8 cellular contexts compared by ENCODE assay signal in genomic region chr5:150789943-150790611, GRCh38. TPM values are rescaled to one million over a fixed set of nuclear protein-coding genes. Genes with fewer than 3 reads are reported as not detected.
A peak's percentile ranks its signal among the peaks of the same experiment; 100 is the strongest.
DNase-seq lines count a peak whose midpoint lies in the region; ATAC-seq and TF ChIP-seq lines count a peak whose summit lies in the region.

No MANE protein-coding gene starts in this region.

- H3K4me3 ChIP-seq in body of pancreas (no peak overlapping the region), right lobe of liver (no peak overlapping the region), OCI-LY7 (ENCODE audit: low read depth, low read length, poor library complexity, severe bottlenecking) (no peak overlapping the region)

- no peak overlapping the region for H2AFZ ChIP-seq in OCI-LY7 (ENCODE audit: low read length)

- H3K36me3 ChIP-seq in body of pancreas (replicated peaks in 1 of 2; ENCODE audit: insufficient read depth in 1 of 2, low read depth in 2 of 2), result no peaks in the 10 kb centered on the region
- H3K36me3 ChIP-seq in right lobe of liver, result no peaks in the 10 kb centered on the region
- H3K36me3 ChIP-seq in OCI-LY7 (ENCODE audit: insufficient read depth, low read length), result no peaks in the 10 kb centered on the region

- no TSS peak for BruUV-seq in OCI-LY7 (replicated peaks; lab: Mats Ljungman, UMichigan)

- intact Hi-C loops in body of pancreas (cut with DNase I), result no loop called here
- intact Hi-C loops in right lobe of liver (cut with DNase I), result no loop called here
- intact Hi-C loops in OCI-LY7 (cut with micrococcal nuclease; ENCODE audit: unreplicated experiment), result no loop called here

- H3K27me3 ChIP-seq in body of pancreas, result no peaks in the 10 kb centered on the region
- H3K27me3 ChIP-seq in right lobe of liver, result no peaks in the 10 kb centered on the region

- no peaks in the 10 kb centered on the region for H4K20me1 ChIP-seq in OCI-LY7 (ENCODE audit: insufficient read depth, low read length)

- no peak overlapping the region for H3K4me2 ChIP-seq in OCI-LY7 (ENCODE audit: low read length)

- no peak for TF ChIP-seq CTCF in body of pancreas (IDR thresholded peaks at IDR 0.05)
- no peak for TF ChIP-seq CTCF in right lobe of liver (IDR thresholded peaks at IDR 0.05)
- no peak for TF ChIP-seq CTCF in OCI-LY7 (conservative IDR thresholded peaks at IDR 0.05; ENCODE audit: low read length)

- POLR2A ChIA-PET in OCI-LY7 (lab: Charles Lee), result no interaction called here

- H3K9me3 ChIP-seq in body of pancreas (no peaks in the 10 kb centered on the region), right lobe of liver (no peaks in the 10 kb centered on the region), OCI-LY7 (ENCODE audit: low read length) (no peaks in the 10 kb centered on the region)

- peaks cover 13% of the 10 kb centered on the region for H3K4me1 ChIP-seq in body of pancreas
- H3K4me1 ChIP-seq in right lobe of liver, result no peaks in the 10 kb centered on the region
- H3K4me1 ChIP-seq in OCI-LY7 (ENCODE audit: insufficient read depth, low read length, poor library complexity, severe bottlenecking), result no peaks in the 10 kb centered on the region

- CTCF ChIA-PET in OCI-LY7 (lab: Charles Lee; ENCODE audit: unreplicated experiment), result no interaction called here

- 69 to 71% methylated on average over 7 of the region's 7 CpGs for WGBS in body of pancreas, 2 donors
- 52% methylated on average over 7 of the region's 7 CpGs for WGBS in right lobe of liver (ENCODE audit: insufficient coverage, low coverage, low lambda C conversion rate, missing lambda C conversion rate)

- H3K27ac ChIP-seq in body of pancreas (peak overlapping the region in 3 of 4 donors; percentile 13 to 57 (median 41)), right lobe of liver (peak overlapping the region in 1 of 3 donors; percentile 9), OCI-LY7 (ENCODE audit: low read depth, low read length, poor library complexity, severe bottlenecking) (no peak overlapping the region)

- peak; percentile 96 for ATAC-seq in GM19452 (IDR thresholded peaks at IDR 0.05; ENCODE audit: unreplicated experiment)
- ATAC-seq in HG03460 (IDR thresholded peaks at IDR 0.05; ENCODE audit: unreplicated experiment), result peak; percentile 92
- peak; percentile 69 for ATAC-seq in body of pancreas
- ATAC-seq in right lobe of liver, result peak; percentile 55 to 95 (median 78)

- no peaks in the 10 kb centered on the region for H3K9me2 ChIP-seq in OCI-LY7 (ENCODE audit: insufficient read depth, low read length)

- H3K79me2 ChIP-seq in OCI-LY7 (ENCODE audit: insufficient read depth, low read depth, low read length), result no peaks in the 10 kb centered on the region

- TF ChIP-seq POLR2A in body of pancreas (IDR thresholded peaks at IDR 0.05), result peak in 1 of 3 donors; percentile 10
- no peak for TF ChIP-seq POLR2A in right lobe of liver (IDR thresholded peaks at IDR 0.05)

- DNase-seq in AG20443 (ENCODE audit: low spot score) (peak; percentile 88), T1000 (lab: John Stamatoyannopoulos, UW) (peak; percentile 81), body of pancreas (peak in 3 of 4 donors; percentile 35 to 77 (median 40)), right lobe of liver (peak in 1 of 3 donors; percentile 28), OCI-LY7 (ENCODE audit: low spot score) (no peak)
- DNase-seq in stimulated activated CD8-positive, alpha-beta memory T cell treated with anti-CD3 and anti-CD28 coated beads, Interleukin-4, amount 100 ng/mL, for 48 hours, result peak; percentile 78

RNA-seq across cellular contexts. Expression of gene SMIM3, which starts 11.5 kb away (rescaled TPM):
- 10 to 100 TPM; 40.2 to 51.6 TPM for total RNA-seq in body of pancreas
- 1 to 10 TPM; 1.3 to 8.7 (median 3.6) TPM for total RNA-seq in right lobe of liver
- not detected in 2 replicates for total RNA-seq in OCI-LY7 (2014; rRNA removed; shearing (Covaris generic))
- not detected in 2 replicates for total RNA-seq in OCI-LY7 (2022)

RNA-seq across cellular contexts. Expression of gene DCTN4, which starts 31.3 kb away (rescaled TPM):
- total RNA-seq in body of pancreas (10 to 100 TPM; 30.6 to 49.4 TPM), right lobe of liver (10 to 100 TPM; 25.2 to 30.5 (median 27.6) TPM), OCI-LY7 (2022) (22.4 and 28.3 TPM in 2 replicates)
- 12.6 and 18.9 TPM in 2 replicates for total RNA-seq in OCI-LY7 (2014; rRNA removed; shearing (Covaris generic))

RNA-seq across cellular contexts. Expression of gene IRGM, which starts 56.2 kb away (rescaled TPM):
- not detected for total RNA-seq in body of pancreas
- total RNA-seq in right lobe of liver, result not detected
- total RNA-seq in OCI-LY7 (2014; rRNA removed; shearing (Covaris generic)), result not detected in 2 replicates
- total RNA-seq in OCI-LY7 (2022), result not detected in 2 replicates

Comparison
In these comparisons a context has a peak if more than half of its experiments do, and no peak if none do; other contexts are left out.
1. RNA of gene SMIM3, which starts 11.5 kb away (total RNA-seq): 40.2 to 51.6 TPM in body of pancreas; 1.3 to 8.7 TPM in right lobe of liver and not detected in OCI-LY7; every median in the first group is over 4 times any median in the second.
2. Peak in every context shown above with its lines, with median percentiles within 50 percentile points of each other: ATAC-seq.